In the genomic region with DNA sequence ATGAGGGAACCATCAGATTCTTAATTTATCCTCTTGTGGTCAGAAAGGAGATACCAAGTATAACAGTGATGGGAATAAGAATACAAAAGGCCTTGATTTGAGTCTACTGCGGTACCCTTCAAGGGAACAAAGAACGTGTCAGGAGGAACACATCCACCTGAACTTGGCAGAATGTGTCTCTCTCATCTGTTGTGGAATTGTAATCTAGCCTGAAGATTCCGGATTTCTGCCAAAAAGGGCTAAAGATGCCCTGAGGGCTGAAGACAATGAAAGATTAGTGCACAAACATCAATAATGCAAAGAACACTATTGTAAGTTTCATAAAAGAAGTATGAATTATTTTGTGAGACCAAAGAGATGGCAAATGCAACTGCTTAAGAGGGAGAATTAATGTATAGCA, we compare ENCODE assay signal across 6 cellular contexts.
"Had no signal": no experiment of that assay in that cellular context is flagged by ENCODE, and none has a peak within 500 bp of the region (broad histone marks: within the 10 kb centered on the region; RNA-seq: fewer than 3 reads in every experiment).

No MANE protein-coding gene starts in this region.

- H3K4me3 ChIP-seq: K562 had no signal

- H3K27ac ChIP-seq: HL-60, KMS-11 had no signal

- ATAC-seq: HepG2, K562 had no signal

- H3K9ac ChIP-seq: KMS-11 had no signal

- DNase-seq: KBM-7, KG1 had no signal

- H3K4me2 ChIP-seq: KMS-11 had no signal
